ENCODE assay signal across 1 cellular context in the genomic region with DNA sequence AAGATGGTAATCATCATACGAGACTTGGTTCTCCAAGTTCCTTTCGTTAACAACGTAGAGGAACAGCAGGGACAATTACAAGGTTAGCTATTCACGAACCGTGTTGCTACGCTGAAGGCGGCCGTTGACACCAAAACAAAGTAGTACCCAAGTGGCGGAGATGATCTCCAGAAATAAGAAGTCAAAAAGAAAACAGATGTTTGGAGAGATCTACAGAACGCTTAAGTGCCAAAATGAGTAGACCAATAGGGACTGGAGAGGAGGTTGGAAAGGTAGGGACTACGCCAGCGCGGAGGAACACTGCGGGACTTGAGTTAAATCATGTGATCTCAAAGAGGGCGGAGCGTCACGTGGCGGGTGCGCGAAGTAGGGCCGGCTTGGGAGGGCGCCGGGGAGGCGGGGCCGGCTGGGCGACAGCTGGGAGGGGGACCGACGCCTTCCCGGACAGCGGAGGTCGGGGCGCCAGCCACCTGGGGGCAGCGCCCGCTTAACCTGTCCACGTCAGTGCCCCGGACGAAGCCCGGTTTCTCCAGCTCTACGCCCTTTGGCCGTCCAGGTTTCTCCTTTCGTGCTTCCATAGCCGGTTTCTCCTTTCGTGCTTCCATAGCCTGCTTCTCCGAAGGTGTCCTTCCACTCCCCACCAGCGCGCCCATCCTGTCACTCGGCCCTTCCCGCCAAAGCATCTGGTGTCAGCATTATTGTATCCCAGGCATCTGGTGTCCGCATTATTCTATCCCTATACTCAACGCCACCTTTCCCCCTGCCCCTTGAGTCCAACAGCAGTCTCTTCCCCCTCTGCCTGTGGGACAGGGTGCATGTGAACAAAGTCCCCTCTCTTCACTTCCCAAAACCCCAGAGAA.
TF ChIP-seq lines count a peak whose summit lies in the region.

No MANE protein-coding gene starts in this region.

TF ChIP-seq in K562, 482 proteins besides CTCF, POLR2A, EP300 and RAD21 (continued from another document and continues in another):
- TF ChIP-seq ZBTB26 (CRISPR knock-in tag; IDR thresholded peaks at IDR 0.05) (no peak), MTF1 (CRISPR knock-in tag; IDR thresholded peaks at IDR 0.05; ENCODE audit: borderline replicate concordance) (no peak), ELF4 (CRISPR knock-in tag; IDR thresholded peaks at IDR 0.05) (peak; percentile 67; the same call in 1 of the 2 replicates), NUFIP1 (IDR thresholded peaks at IDR 0.05; ENCODE audit: partially characterized antibody) (no peak), PYGO2 (tag; IDR thresholded peaks at IDR 0.05) (no peak), NFYB (IDR thresholded peaks at IDR 0.05; ENCODE audit: extremely low read depth, insufficient read length) (no peak), LEF1 (IDR thresholded peaks at IDR 0.05) (peak; percentile 79), PCBP2 (IDR thresholded peaks at IDR 0.05; ENCODE audit: low read depth, low read length, poor library complexity, severe bottlenecking) (no peak), ZNF175 (CRISPR knock-in tag; IDR thresholded peaks at IDR 0.05; ENCODE audit: low read depth) (no peak), SMAD2 (IDR thresholded peaks at IDR 0.05; ENCODE audit: low read depth, low read length) (no peak), STAG1 (CRISPR knock-in tag; IDR thresholded peaks at IDR 0.05; ENCODE audit: borderline replicate concordance) (no peak), TOE1 (IDR thresholded peaks at IDR 0.05; ENCODE audit: borderline replicate concordance) (peak; percentile 97), TOE1 (CRISPR knock-in tag; IDR thresholded peaks at IDR 0.05; ENCODE audit: borderline replicate concordance, low read depth) (no peak), RAD51 (IDR thresholded peaks at IDR 0.05; ENCODE audit: borderline replicate concordance, low read depth) (peak; percentile 98), ZNF311 (CRISPR knock-in tag; IDR thresholded peaks at IDR 0.05) (no peak), ZNF589 (CRISPR knock-in tag; IDR thresholded peaks at IDR 0.05; ENCODE audit: low read depth) (no peak), ZBTB11 (CRISPR knock-in tag; IDR thresholded peaks at IDR 0.05) (no peak), ELF1 (tag; IDR thresholded peaks at IDR 0.05) (no peak; the same call in 1 of the 2 replicates), ZNF263 (CRISPR knock-in tag; IDR thresholded peaks at IDR 0.05; ENCODE audit: borderline replicate concordance) (0 out of 2 replicates have a peak, but pooled peaks have one; percentile 54), ESRRA (IDR thresholded peaks at IDR 0.05; ENCODE audit: borderline replicate concordance, low read depth) (peak; percentile 12; the same call in 1 of the 2 replicates), ARID3B (CRISPR knock-in tag; IDR thresholded peaks at IDR 0.05; ENCODE audit: borderline replicate concordance) (no peak), BCLAF1 (IDR thresholded peaks at IDR 0.05; ENCODE audit: borderline replicate concordance in 1 of 2, control insufficient read depth in 1 of 2, low read depth in 2 of 2, low read length in 1 of 2) (no peak), HNRNPUL1 (IDR thresholded peaks at IDR 0.05; ENCODE audit: low read length) (no peak), DACH1 (IDR thresholded peaks at IDR 0.05; ENCODE audit: partially characterized antibody) (peak; percentile 66), HOXB6 (CRISPR knock-in tag; IDR thresholded peaks at IDR 0.05; ENCODE audit: borderline replicate concordance) (no peak)
- TF ChIP-seq, protein P1, sequence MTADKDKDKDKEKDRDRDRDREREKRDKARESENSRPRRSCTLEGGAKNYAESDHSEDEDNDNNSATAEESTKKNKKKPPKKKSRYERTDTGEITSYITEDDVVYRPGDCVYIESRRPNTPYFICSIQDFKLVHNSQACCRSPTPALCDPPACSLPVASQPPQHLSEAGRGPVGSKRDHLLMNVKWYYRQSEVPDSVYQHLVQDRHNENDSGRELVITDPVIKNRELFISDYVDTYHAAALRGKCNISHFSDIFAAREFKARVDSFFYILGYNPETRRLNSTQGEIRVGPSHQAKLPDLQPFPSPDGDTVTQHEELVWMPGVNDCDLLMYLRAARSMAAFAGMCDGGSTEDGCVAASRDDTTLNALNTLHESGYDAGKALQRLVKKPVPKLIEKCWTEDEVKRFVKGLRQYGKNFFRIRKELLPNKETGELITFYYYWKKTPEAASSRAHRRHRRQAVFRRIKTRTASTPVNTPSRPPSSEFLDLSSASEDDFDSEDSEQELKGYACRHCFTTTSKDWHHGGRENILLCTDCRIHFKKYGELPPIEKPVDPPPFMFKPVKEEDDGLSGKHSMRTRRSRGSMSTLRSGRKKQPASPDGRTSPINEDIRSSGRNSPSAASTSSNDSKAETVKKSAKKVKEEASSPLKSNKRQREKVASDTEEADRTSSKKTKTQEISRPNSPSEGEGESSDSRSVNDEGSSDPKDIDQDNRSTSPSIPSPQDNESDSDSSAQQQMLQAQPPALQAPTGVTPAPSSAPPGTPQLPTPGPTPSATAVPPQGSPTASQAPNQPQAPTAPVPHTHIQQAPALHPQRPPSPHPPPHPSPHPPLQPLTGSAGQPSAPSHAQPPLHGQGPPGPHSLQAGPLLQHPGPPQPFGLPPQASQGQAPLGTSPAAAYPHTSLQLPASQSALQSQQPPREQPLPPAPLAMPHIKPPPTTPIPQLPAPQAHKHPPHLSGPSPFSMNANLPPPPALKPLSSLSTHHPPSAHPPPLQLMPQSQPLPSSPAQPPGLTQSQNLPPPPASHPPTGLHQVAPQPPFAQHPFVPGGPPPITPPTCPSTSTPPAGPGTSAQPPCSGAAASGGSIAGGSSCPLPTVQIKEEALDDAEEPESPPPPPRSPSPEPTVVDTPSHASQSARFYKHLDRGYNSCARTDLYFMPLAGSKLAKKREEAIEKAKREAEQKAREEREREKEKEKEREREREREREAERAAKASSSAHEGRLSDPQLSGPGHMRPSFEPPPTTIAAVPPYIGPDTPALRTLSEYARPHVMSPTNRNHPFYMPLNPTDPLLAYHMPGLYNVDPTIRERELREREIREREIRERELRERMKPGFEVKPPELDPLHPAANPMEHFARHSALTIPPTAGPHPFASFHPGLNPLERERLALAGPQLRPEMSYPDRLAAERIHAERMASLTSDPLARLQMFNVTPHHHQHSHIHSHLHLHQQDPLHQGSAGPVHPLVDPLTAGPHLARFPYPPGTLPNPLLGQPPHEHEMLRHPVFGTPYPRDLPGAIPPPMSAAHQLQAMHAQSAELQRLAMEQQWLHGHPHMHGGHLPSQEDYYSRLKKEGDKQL (CRISPR knock-in tag; IDR thresholded peaks at IDR 0.05; ENCODE audit: borderline replicate concordance), result no peak
- TF ChIP-seq, protein P2, sequence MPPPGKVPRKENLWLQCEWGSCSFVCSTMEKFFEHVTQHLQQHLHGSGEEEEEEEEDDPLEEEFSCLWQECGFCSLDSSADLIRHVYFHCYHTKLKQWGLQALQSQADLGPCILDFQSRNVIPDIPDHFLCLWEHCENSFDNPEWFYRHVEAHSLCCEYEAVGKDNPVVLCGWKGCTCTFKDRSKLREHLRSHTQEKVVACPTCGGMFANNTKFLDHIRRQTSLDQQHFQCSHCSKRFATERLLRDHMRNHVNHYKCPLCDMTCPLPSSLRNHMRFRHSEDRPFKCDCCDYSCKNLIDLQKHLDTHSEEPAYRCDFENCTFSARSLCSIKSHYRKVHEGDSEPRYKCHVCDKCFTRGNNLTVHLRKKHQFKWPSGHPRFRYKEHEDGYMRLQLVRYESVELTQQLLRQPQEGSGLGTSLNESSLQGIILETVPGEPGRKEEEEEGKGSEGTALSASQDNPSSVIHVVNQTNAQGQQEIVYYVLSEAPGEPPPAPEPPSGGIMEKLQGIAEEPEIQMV (tag; conservative IDR thresholded peaks at IDR 0.05; ENCODE audit: low read depth), result no peak
- TF ChIP-seq, protein P3, sequence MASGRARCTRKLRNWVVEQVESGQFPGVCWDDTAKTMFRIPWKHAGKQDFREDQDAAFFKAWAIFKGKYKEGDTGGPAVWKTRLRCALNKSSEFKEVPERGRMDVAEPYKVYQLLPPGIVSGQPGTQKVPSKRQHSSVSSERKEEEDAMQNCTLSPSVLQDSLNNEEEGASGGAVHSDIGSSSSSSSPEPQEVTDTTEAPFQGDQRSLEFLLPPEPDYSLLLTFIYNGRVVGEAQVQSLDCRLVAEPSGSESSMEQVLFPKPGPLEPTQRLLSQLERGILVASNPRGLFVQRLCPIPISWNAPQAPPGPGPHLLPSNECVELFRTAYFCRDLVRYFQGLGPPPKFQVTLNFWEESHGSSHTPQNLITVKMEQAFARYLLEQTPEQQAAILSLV (tag; IDR thresholded peaks at IDR 0.05), result no peak
- TF ChIP-seq, protein P4, sequence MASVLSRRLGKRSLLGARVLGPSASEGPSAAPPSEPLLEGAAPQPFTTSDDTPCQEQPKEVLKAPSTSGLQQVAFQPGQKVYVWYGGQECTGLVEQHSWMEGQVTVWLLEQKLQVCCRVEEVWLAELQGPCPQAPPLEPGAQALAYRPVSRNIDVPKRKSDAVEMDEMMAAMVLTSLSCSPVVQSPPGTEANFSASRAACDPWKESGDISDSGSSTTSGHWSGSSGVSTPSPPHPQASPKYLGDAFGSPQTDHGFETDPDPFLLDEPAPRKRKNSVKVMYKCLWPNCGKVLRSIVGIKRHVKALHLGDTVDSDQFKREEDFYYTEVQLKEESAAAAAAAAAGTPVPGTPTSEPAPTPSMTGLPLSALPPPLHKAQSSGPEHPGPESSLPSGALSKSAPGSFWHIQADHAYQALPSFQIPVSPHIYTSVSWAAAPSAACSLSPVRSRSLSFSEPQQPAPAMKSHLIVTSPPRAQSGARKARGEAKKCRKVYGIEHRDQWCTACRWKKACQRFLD (CRISPR knock-in tag; IDR thresholded peaks at IDR 0.05), result no peak
- TF ChIP-seq, protein P5, sequence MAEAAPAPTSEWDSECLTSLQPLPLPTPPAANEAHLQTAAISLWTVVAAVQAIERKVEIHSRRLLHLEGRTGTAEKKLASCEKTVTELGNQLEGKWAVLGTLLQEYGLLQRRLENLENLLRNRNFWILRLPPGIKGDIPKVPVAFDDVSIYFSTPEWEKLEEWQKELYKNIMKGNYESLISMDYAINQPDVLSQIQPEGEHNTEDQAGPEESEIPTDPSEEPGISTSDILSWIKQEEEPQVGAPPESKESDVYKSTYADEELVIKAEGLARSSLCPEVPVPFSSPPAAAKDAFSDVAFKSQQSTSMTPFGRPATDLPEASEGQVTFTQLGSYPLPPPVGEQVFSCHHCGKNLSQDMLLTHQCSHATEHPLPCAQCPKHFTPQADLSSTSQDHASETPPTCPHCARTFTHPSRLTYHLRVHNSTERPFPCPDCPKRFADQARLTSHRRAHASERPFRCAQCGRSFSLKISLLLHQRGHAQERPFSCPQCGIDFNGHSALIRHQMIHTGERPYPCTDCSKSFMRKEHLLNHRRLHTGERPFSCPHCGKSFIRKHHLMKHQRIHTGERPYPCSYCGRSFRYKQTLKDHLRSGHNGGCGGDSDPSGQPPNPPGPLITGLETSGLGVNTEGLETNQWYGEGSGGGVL (CRISPR knock-in tag; IDR thresholded peaks at IDR 0.05), result no peak
